ENCODE assay signal across 23 cellular contexts in the genomic region with DNA sequence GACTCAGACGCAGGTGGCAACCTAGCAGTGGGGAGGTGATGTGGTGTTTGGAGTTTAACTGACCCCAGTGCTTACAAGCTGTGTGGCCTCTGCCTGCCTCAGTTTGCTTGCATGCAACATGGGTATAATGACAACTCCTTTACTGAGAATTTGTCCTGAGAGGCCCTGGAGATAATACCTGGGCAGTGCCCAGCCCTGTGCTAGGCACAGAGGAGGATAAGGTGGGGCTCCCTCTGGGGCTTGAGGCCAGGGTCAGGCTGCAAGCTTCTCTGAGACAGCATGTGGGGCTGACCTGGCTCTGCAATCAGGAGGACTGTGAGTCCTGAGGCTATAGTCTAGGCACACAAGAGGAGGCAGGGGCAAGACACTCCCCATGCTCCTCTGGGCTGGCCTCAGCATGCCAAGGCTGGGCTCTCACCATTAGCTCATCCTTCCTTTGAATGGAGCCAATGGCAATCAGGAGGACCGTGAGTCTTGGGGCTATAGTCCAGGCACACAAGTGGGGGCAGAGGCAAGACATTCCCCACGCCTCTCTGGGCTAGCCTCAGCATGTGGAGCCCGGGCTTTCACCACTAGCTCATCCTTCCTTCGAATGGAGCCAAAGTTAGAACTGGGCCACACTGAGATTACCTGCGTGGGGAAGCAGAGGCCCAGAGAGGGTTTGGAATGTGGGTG.
"Had no signal": no experiment of that assay in that cellular context is flagged by ENCODE, and none has a peak within 500 bp of the region (broad histone marks: within the 10 kb centered on the region; RNA-seq: fewer than 3 reads in every experiment).

No MANE protein-coding gene starts in this region.

- H3K4me3 ChIP-seq: adrenal gland, cardiac muscle cell, SJCRH30 had no signal

- H3K27ac ChIP-seq: adrenal gland, cardiac muscle cell, SJCRH30 had no signal

- H3K9me3 Mint-ChIP-seq: activated naive CD8-positive, alpha-beta T cell treated with anti-CD3 and anti-CD28 coated beads, Interleukin-2, amount 10 ng/mL, durations not matched to agents 7 days and 5 days had no signal

- ATAC-seq: activated CD4-positive, CD25-positive, alpha-beta regulatory T cell treated with anti-CD3 and anti-CD28 coated beads, Interleukin-2, amount 50 U/mL, for 24 hours; activated CD8-positive, alpha-beta T cell treated with anti-CD3 and anti-CD28 coated beads, Interleukin-2, amount 10 ng/mL, durations not matched to agents 7 days and 5 days had no signal

- H3K9me3 ChIP-seq: adrenal gland, SJCRH30, SK-N-SH had no signal

- H3K36me3 ChIP-seq: adrenal gland, cardiac muscle cell, SJCRH30 had no signal

- H3K36me3 Mint-ChIP-seq: activated naive CD8-positive, alpha-beta T cell treated with anti-CD3 and anti-CD28 coated beads, Interleukin-2, amount 10 ng/mL, durations not matched to agents 7 days and 5 days had no signal

- H3K4me3 Mint-ChIP-seq: activated CD8-positive, alpha-beta T cell treated with anti-CD3 and anti-CD28 coated beads, Interleukin-2, amount 10 ng/mL, durations not matched to agents 7 days and 5 days; activated naive CD8-positive, alpha-beta T cell treated with anti-CD3 and anti-CD28 coated beads, Interleukin-2, amount 10 ng/mL, durations not matched to agents 7 days and 5 days had no signal

- H3K9ac ChIP-seq: SK-N-SH had no signal

- H3K4me1 ChIP-seq: adrenal gland, SJCRH30 had no signal

- H3K4me2 ChIP-seq: SK-N-SH had no signal

- H3K27me3 ChIP-seq: SJCRH30 had no signal

- DNase-seq: activated CD4-positive, alpha-beta T cell treated with anti-CD3 and anti-CD28 coated beads for 4 hours; activated CD8-positive, alpha-beta memory T cell treated with anti-CD3 and anti-CD28 coated beads, Interleukin-2, amount 50 U/mL, for 48 hours; activated CD8-positive, alpha-beta T cell treated with anti-CD3 and anti-CD28 coated beads, Interleukin-2, amount 10 ng/mL, durations not matched to agents 7 days and 5 days; activated naive CD4-positive, alpha-beta T cell treated with anti-CD3 and anti-CD28 coated beads, Interleukin-2, amount 50 U/mL, for 16 hours; activated naive CD8-positive, alpha-beta T cell treated with anti-CD3 and anti-CD28 coated beads, Interleukin-2, amount 10 ng/mL, durations not matched to agents 7 days and 5 days; activated T-cell treated with anti-CD3 and anti-CD28 coated beads, Interleukin-2, amount 50 U/mL, for 1 hour; adrenal gland; IMR-90; Kasumi-1; KBM-7; NCI-H1048; NCI-H146; NCI-H187 treated with DMSO at 0.1 percent for 48 hours; NCI-H2081 treated with DMSO at 0.1 percent for 48 hours; NCI-H446; NCI-H524; NCI-H82; Right ventricle myocardium superior; SJCRH30; SK-N-SH; T-helper 1 cell had no signal

- H3K27ac Mint-ChIP-seq: activated CD8-positive, alpha-beta T cell treated with anti-CD3 and anti-CD28 coated beads, Interleukin-2, amount 10 ng/mL, durations not matched to agents 7 days and 5 days; activated naive CD8-positive, alpha-beta T cell treated with anti-CD3 and anti-CD28 coated beads, Interleukin-2, amount 10 ng/mL, durations not matched to agents 7 days and 5 days had no signal

- H3K27me3 Mint-ChIP-seq: activated naive CD8-positive, alpha-beta T cell treated with anti-CD3 and anti-CD28 coated beads, Interleukin-2, amount 10 ng/mL, durations not matched to agents 7 days and 5 days had no signal
